Comparison of ENCODE assay signal across 14 cellular contexts in the genomic region with DNA sequence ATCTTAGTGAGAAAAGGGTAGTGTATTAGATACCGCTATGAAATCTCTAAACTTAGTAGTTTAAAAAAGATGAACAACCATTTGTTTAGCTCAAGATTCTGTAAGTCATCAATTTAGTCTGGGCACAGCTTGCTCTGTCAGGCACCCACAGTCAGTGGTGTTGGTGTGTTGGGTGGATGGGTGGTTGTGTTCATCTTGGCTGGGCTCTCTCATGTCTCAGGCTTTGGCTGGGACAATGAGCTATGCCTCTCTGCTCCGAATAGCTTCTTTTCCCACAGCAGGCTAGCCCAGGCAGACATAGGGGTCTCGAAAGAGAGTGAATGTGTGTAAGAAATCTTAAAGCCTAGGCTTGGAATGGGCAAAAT.
A peak's percentile ranks its signal among the peaks of the same experiment; 100 is the strongest.
DNase-seq lines count a peak whose midpoint lies in the region; ATAC-seq and TF ChIP-seq lines count a peak whose summit lies in the region.
"Had no signal": no experiment of that assay in that cellular context is flagged by ENCODE, and none has a peak within 500 bp of the region (broad histone marks: within the 10 kb centered on the region; RNA-seq: fewer than 3 reads in every experiment).

No MANE protein-coding gene starts in this region.

- DNase-seq in Daoy (ENCODE audit: low read depth), result peak; percentile 3
- no peak for DNase-seq in lower lobe of right lung
- DNase-seq in uterus, result no peak
- no peak for DNase-seq in activated T-cell treated with anti-CD3 and anti-CD28 coated beads for 4 hours
- no peak for DNase-seq in foreskin melanocyte
- DNase-seq: activated CD4-positive, CD25-positive, alpha-beta regulatory T cell treated with anti-CD3 and anti-CD28 coated beads, Interleukin-2, amount 50 U/mL, for 72 hours; GF-D8; Karpas-422; psoas muscle; SHP77; upper lobe of left lung had no signal

- H3K36me3 ChIP-seq in lower lobe of right lung (no peaks in the 10 kb centered on the region), uterus (no peaks in the 10 kb centered on the region)
- H3K36me3 ChIP-seq: upper lobe of left lung had no signal

- H3K27ac ChIP-seq in lower lobe of right lung, result no peak overlapping the region
- H3K27ac ChIP-seq in uterus, result no peak overlapping the region
- H3K27ac ChIP-seq: psoas muscle, upper lobe of left lung had no signal

- H3K9me3 ChIP-seq in lower lobe of right lung (no peaks in the 10 kb centered on the region), uterus (no peaks in the 10 kb centered on the region)
- H3K9me3 ChIP-seq: psoas muscle, upper lobe of left lung had no signal

- TF ChIP-seq POLR2A in uterus (IDR thresholded peaks at IDR 0.05), result no peak

- no peak overlapping the region for H3K4me3 ChIP-seq in lower lobe of right lung
- no peak overlapping the region for H3K4me3 ChIP-seq in uterus
- H3K4me3 ChIP-seq: psoas muscle, upper lobe of left lung had no signal

- no peaks in the 10 kb centered on the region for H3K4me1 ChIP-seq in lower lobe of right lung
- H3K4me1 ChIP-seq in uterus, result no peaks in the 10 kb centered on the region
- H3K4me1 ChIP-seq: psoas muscle, upper lobe of left lung had no signal

- ATAC-seq in GM19397 (IDR thresholded peaks at IDR 0.05; ENCODE audit: unreplicated experiment) (peak; percentile 19), HG02798 (IDR thresholded peaks at IDR 0.05; ENCODE audit: poor library complexity, unreplicated experiment) (peak; percentile 30), HG03520 (IDR thresholded peaks at IDR 0.05; ENCODE audit: unreplicated experiment) (peak; percentile 18), lower lobe of right lung (no peak)

- intact Hi-C loops in lower lobe of right lung (cut with DNase I), result no loop called here
- intact Hi-C loops in uterus (cut with DNase I; ENCODE audit: low total_unique reads), result no loop called here

- TF ChIP-seq CTCF in lower lobe of right lung (IDR thresholded peaks at IDR 0.05), result no peak
- no peak for TF ChIP-seq CTCF in uterus (IDR thresholded peaks at IDR 0.05)

- H3K27me3 ChIP-seq in lower lobe of right lung (ENCODE audit: low read depth) (no peaks in the 10 kb centered on the region), uterus (no peaks in the 10 kb centered on the region)
- H3K27me3 ChIP-seq: upper lobe of left lung had no signal

Comparison
In these comparisons a context has a peak if more than half of its experiments do, and no peak if none do; other contexts are left out.
1. ATAC-seq: peak in GM19397 (single experiment), HG02798 (single experiment) and HG03520 (single experiment); none in lower lobe of right lung (0 of 2).